In genomic region chr6:169883316-169883715, GRCh38 we compare ENCODE assay signal across 30 cellular contexts.
"Had no signal": no experiment of that assay in that cellular context is flagged by ENCODE, and none has a peak within 500 bp of the region (broad histone marks: within the 10 kb centered on the region; RNA-seq: fewer than 3 reads in every experiment).

No MANE protein-coding gene starts in this region.

- H3K27me3 ChIP-seq: colonic mucosa, neural progenitor cell, tibial nerve had no signal

- H3K27ac Mint-ChIP-seq: activated naive CD4-positive, alpha-beta T cell treated with anti-CD3 and anti-CD28 coated beads, Interleukin-2, amount 50 U/mL, for 24 hours; activated T-cell treated with anti-CD3 and anti-CD28 coated beads, Interleukin-2, amount 50 U/mL, for 24 hours; natural killer cell; neural progenitor cell; progenitor cell of endocrine pancreas; stimulated activated naive B cell treated with anti-CD40 and anti-IgM and Interleukin-4, amounts not matched to agents 10 μg/mL and 1 μg/mL and 100 μg/mL, for 72 hours; T-helper 17 cell had no signal

- H3K36me3 ChIP-seq: colonic mucosa, esophagus muscularis mucosa, heart left ventricle, left ventricle myocardium inferior, neural progenitor cell, tibial nerve, WERI-Rb-1 had no signal

- H3K4me3 Mint-ChIP-seq: activated naive CD4-positive, alpha-beta T cell treated with anti-CD3 and anti-CD28 coated beads, Interleukin-2, amount 50 U/mL, for 24 hours; activated T-cell treated with anti-CD3 and anti-CD28 coated beads, Interleukin-2, amount 50 U/mL, for 24 hours; natural killer cell; neural progenitor cell; stimulated activated naive B cell treated with anti-CD40 and anti-IgM and Interleukin-4, amounts not matched to agents 10 μg/mL and 1 μg/mL and 100 μg/mL, for 72 hours; T-helper 17 cell had no signal

- H3K9me3 ChIP-seq: colonic mucosa, esophagus muscularis mucosa, left ventricle myocardium inferior, tibial nerve had no signal

- H3K27ac ChIP-seq: colonic mucosa, dorsolateral prefrontal cortex, esophagus muscularis mucosa, foreskin keratinocyte, heart left ventricle, left ventricle myocardium inferior, neural progenitor cell, SK-N-MC, tibial nerve, WERI-Rb-1 had no signal

- H3K4me1 Mint-ChIP-seq: activated naive CD4-positive, alpha-beta T cell treated with anti-CD3 and anti-CD28 coated beads, Interleukin-2, amount 50 U/mL, for 24 hours; stimulated activated naive B cell treated with anti-CD40 and anti-IgM and Interleukin-4, amounts not matched to agents 10 μg/mL and 1 μg/mL and 100 μg/mL, for 72 hours had no signal

- H3K4me3 ChIP-seq: colonic mucosa, dorsolateral prefrontal cortex, esophagus muscularis mucosa, heart left ventricle, left ventricle myocardium inferior, lung, neural progenitor cell, SK-N-MC, smooth muscle cell, tibial nerve had no signal

- H3K9me3 Mint-ChIP-seq: activated naive CD4-positive, alpha-beta T cell treated with anti-CD3 and anti-CD28 coated beads, Interleukin-2, amount 50 U/mL, for 24 hours; activated T-cell treated with anti-CD3 and anti-CD28 coated beads, Interleukin-2, amount 50 U/mL, for 24 hours; natural killer cell; stimulated activated naive B cell treated with anti-CD40 and anti-IgM and Interleukin-4, amounts not matched to agents 10 μg/mL and 1 μg/mL and 100 μg/mL, for 72 hours had no signal

- ATAC-seq: activated CD4-positive, CD25-positive, alpha-beta regulatory T cell treated with anti-CD3 and anti-CD28 coated beads, Interleukin-2, amount 50 U/mL, for 24 hours; foreskin keratinocyte; heart left ventricle; stimulated activated naive B cell treated with anti-CD40 and anti-IgM and Interleukin-4, amounts not matched to agents 10 μg/mL and 1 μg/mL and 100 μg/mL, for 72 hours; T-helper 17 cell had no signal

- DNase-seq: activated CD4-positive, alpha-beta T cell treated with anti-CD3 and anti-CD28 coated beads for 48 hours; activated CD4-positive, alpha-beta T cell treated with anti-CD3 and anti-CD28 coated beads, Interleukin-2, amount 50 U/mL, for 48 hours; activated CD8-positive, alpha-beta memory T cell treated with anti-CD3 and anti-CD28 coated beads, Interleukin-2, amount 50 U/mL, for 48 hours; activated gamma-delta T cell treated with Interleukin-2 at 50 U/mL for 16 hours; activated T-cell treated with anti-CD3 and anti-CD28 coated beads, Interleukin-2, amount 50 U/mL, for 24 hours; anterior cingulate cortex; cerebellar nuclear complex; colonic mucosa; foreskin keratinocyte; heart left ventricle; hypothalamus; left ventricle myocardium inferior; mesendoderm; natural killer cell; stimulated activated CD4-positive, alpha-beta T cell treated with anti-CD3 and anti-CD28 coated beads, Interleukin-15, amount 100 ng/mL, for 24 hours; stimulated activated CD4-positive, alpha-beta T cell treated with anti-CD3 and anti-CD28 coated beads, Interleukin-2, amount 100 ng/mL, for 24 hours; stimulated activated naive B cell treated with anti-CD40 and anti-IgM and Interleukin-4, amounts not matched to agents 10 μg/mL and 1 μg/mL and 100 μg/mL, for 72 hours; T-helper 17 cell; T1000; WERI-Rb-1 had no signal

- H3K36me3 Mint-ChIP-seq: activated naive CD4-positive, alpha-beta T cell treated with anti-CD3 and anti-CD28 coated beads, Interleukin-2, amount 50 U/mL, for 24 hours; natural killer cell; neural progenitor cell; stimulated activated naive B cell treated with anti-CD40 and anti-IgM and Interleukin-4, amounts not matched to agents 10 μg/mL and 1 μg/mL and 100 μg/mL, for 72 hours had no signal

- H3K4me1 ChIP-seq: colonic mucosa, esophagus muscularis mucosa, heart left ventricle, left ventricle myocardium inferior, neural progenitor cell, tibial nerve had no signal

- H3K9ac ChIP-seq: neural progenitor cell had no signal
